Comparison of ENCODE assay signal across 14 cellular contexts in genomic region chr2:10135296-10136089, GRCh38. TPM values are rescaled to one million over a fixed set of nuclear protein-coding genes. Genes with fewer than 3 reads are reported as not detected.
A peak's percentile ranks its signal among the peaks of the same experiment; 100 is the strongest.
DNase-seq lines count a peak whose midpoint lies in the region; ATAC-seq, FAIRE-seq and TF ChIP-seq lines count a peak whose summit lies in the region.
"Had no signal": no experiment of that assay in that cellular context is flagged by ENCODE, and none has a peak within 500 bp of the region (broad histone marks: within the 10 kb centered on the region; RNA-seq: fewer than 3 reads in every experiment).

No MANE protein-coding gene starts in this region.

- no peak for FAIRE-seq in D721Med (lab: Jason Lieb, UNC)
- FAIRE-seq: HTR-8/SVneo, islet of Langerhans had no signal

- TF ChIP-seq POLR2A in GM19193 (IDR thresholded peaks at IDR 0.05; ENCODE audit: extremely low read depth, insufficient read depth, insufficient read length) = peak; percentile 30

- CTCF ChIA-PET in RWPE1 (lab: Yijun Ruan, JAX) = interaction anchor here (1.1 kb wide), 1 partner anchor 300 kb away, joined by 4 read pairs; no protein-coding TSS in a partner anchor

- peak; percentile 17 for ATAC-seq in foreskin keratinocyte

- DNase-seq in NCI-H1417 (lab: John Stamatoyannopoulos, UW) (peak in 2 of 3 experiments; percentile 53 to 61), NCI-H1417 treated with DMSO at 0.1 percent for 48 hours (lab: John Stamatoyannopoulos, UW) (no peak), RWPE1 (ENCODE audit: low spot score) (no peak), foreskin keratinocyte (peak in 1 of 2 donors; percentile 24), T-helper 2 cell (no peak), D721Med (ENCODE audit: insufficient read length, low spot score) (no peak)
- no peak for DNase-seq in activated effector memory CD4-positive, alpha-beta T cell treated with Interleukin-2 at 50 U/mL for 16 hours
- DNase-seq: activated T-cell treated with anti-CD3 and anti-CD28 coated beads, Interleukin-2, amount 50 U/mL, for 1 hour; H9; ovary; Right ventricle myocardium superior had no signal

- no peak for TF ChIP-seq CTCF in RWPE1 (conservative IDR thresholded peaks at IDR 0.05; ENCODE audit: low read depth)
- TF ChIP-seq CTCF in foreskin keratinocyte (conservative IDR thresholded peaks at IDR 0.05) = no peak
- TF ChIP-seq CTCF in D721Med (IDR thresholded peaks at IDR 0.05; ENCODE audit: insufficient read depth, missing control alignments) = no peak

- no peaks in the 10 kb centered on the region for H3K27me3 ChIP-seq in foreskin keratinocyte
- H3K27me3 ChIP-seq: ovary had no signal

- H3K4me1 ChIP-seq in foreskin keratinocyte = peaks cover 9% of the 10 kb centered on the region

- POLR2A ChIA-PET in RWPE1 (lab: Yijun Ruan, JAX; ENCODE audit: low non-redundant PET) = no interaction called here

- H3K27ac ChIP-seq in RWPE1 (peak overlapping the region; percentile 72), foreskin keratinocyte (no peak overlapping the region)
- H3K27ac ChIP-seq: ovary had no signal

RNA-seq across cellular contexts. Expression of gene RRM2, which starts 13.0 kb away (rescaled TPM):
- total RNA-seq in foreskin keratinocyte = 101 and 116 TPM in 2 replicates
- polyA plus RNA-seq in foreskin keratinocyte = 97.0 and 119 TPM in 2 replicates

RNA-seq across cellular contexts. Expression of gene CYS1, which starts 55.3 kb away (rescaled TPM):
- 0.11 and 0.20 TPM in 2 replicates for total RNA-seq in foreskin keratinocyte
- polyA plus RNA-seq in foreskin keratinocyte = 0.14 and 0.20 TPM in 2 replicates

Comparison
In these comparisons a context has a peak if more than half of its experiments do, and no peak if none do; other contexts are left out.
1. DNase-seq: peak in NCI-H1417 (2 of 3); none in NCI-H1417 treated with DMSO at 0.1 percent for 48 hours (single experiment), RWPE1 (single experiment), activated effector memory CD4-positive, alpha-beta T cell treated with Interleukin-2 at 50 U/mL for 16 hours (single experiment), T-helper 2 cell (0 of 5) and D721Med (single experiment).